In the genomic region with DNA sequence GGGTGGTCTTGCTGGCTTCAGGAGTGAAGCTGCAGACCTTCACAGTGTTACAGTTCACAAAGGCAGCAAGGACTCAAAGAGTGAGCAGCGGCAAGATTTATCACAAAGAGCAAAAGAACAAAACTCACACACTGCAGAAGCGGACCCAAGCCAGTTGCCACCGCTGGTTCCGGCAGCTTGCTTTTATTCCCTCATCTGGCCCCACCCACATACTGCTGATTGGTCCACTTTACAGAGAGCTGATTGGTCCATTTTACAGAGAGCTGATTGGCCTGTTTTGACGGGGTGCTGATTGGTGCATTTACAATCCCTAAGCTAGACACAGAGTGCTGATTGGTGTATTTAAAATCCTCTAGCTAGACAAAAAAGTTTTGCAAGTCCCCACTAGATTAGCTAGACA, we compare ENCODE assay signal across 18 cellular contexts. TPM values are rescaled to one million over a fixed set of nuclear protein-coding genes. Genes with fewer than 3 reads are reported as not detected.
A peak's percentile ranks its signal among the peaks of the same experiment; 100 is the strongest.
DNase-seq lines count a peak whose midpoint lies in the region; ATAC-seq, FAIRE-seq and TF ChIP-seq lines count a peak whose summit lies in the region.
"Had no signal": no experiment of that assay in that cellular context is flagged by ENCODE, and none has a peak within 500 bp of the region (broad histone marks: within the 10 kb centered on the region; RNA-seq: fewer than 3 reads in every experiment).

No MANE protein-coding gene starts in this region.

- H3K9me3 ChIP-seq in K562 (replicated peaks; ENCODE audit: control insufficient read depth, insufficient read depth, low read depth, low read length): no peaks in the 10 kb centered on the region
- H3K9me3 ChIP-seq in neural progenitor cell (ENCODE audit: low read depth): no peaks in the 10 kb centered on the region
- no peaks in the 10 kb centered on the region for H3K9me3 ChIP-seq in testis
- H3K9me3 ChIP-seq in mesenchymal stem cell (ENCODE audit: control insufficient read depth, low read length): no peaks in the 10 kb centered on the region

- no peak overlapping the region for H3K14ac ChIP-seq in mesenchymal stem cell (ENCODE audit: low read length in 2 of 2)

- peaks cover 7% of the 10 kb centered on the region for H3K36me3 Mint-ChIP-seq in neural progenitor cell
- H3K36me3 Mint-ChIP-seq: CD4-positive, alpha-beta memory T cell had no signal

- H3K27me3 Mint-ChIP-seq in neural progenitor cell (ENCODE audit: insufficient read depth, low read depth): peaks cover 9% of the 10 kb centered on the region

- no peak overlapping the region for H3K4ac ChIP-seq in mesenchymal stem cell (ENCODE audit: low read depth in 1 of 2, low read length in 2 of 2)

- ATAC-seq in K562: no peak
- ATAC-seq: HCT116 had no signal

- H3K27me3 ChIP-seq in K562 (ENCODE audit: control insufficient read depth in 2 of 2, insufficient read depth in 2 of 2, low read length in 2 of 2): no peaks in the 10 kb centered on the region; a peak in 1 of 5 replicates
- H3K27me3 ChIP-seq in neural progenitor cell: no peaks in the 10 kb centered on the region
- H3K27me3 ChIP-seq in testis: no peaks in the 10 kb centered on the region
- no peaks in the 10 kb centered on the region for H3K27me3 ChIP-seq in mesenchymal stem cell (ENCODE audit: control insufficient read depth in 1 of 2, insufficient read depth in 1 of 2, low read length in 2 of 2)

- H4K8ac ChIP-seq in mesenchymal stem cell (ENCODE audit: low read length): no peak overlapping the region

- H3K79me2 ChIP-seq in K562 (ENCODE audit: control insufficient read depth, insufficient read depth, low read length): no peaks in the 10 kb centered on the region
- H3K79me2 ChIP-seq in neural progenitor cell (ENCODE audit: low read depth): no peaks in the 10 kb centered on the region

- no TSS peak for BruUV-seq in K562 (replicated peaks; lab: Mats Ljungman, UMichigan)

- DNase-seq in K562 (ENCODE audit: extremely low read depth in 1 of 4, low spot score in 3 of 4) (no peak), neural progenitor cell (ENCODE audit: low spot score) (no peak), testis (peak; percentile 82), SKM-1 (lab: John Stamatoyannopoulos, UW; ENCODE audit: unreplicated experiment) (no peak), mesenchymal stem cell (no peak)
- DNase-seq in activated CD4-positive, alpha-beta T cell treated with anti-CD3 and anti-CD28 coated beads, Interleukin-2, amount 50 U/mL, for 48 hours: no peak
- DNase-seq: C1 segment of cervical spinal cord; Calu3; CD4-positive, alpha-beta memory T cell; COR-L47; DMS53; DMS79 treated with DMSO at 0.1 percent for 48 hours; GF-D8; GM23248; H9 had no signal

- H3K4me1 Mint-ChIP-seq in neural progenitor cell: peaks cover 36% of the 10 kb centered on the region

- no peak overlapping the region for H2BK5ac ChIP-seq in mesenchymal stem cell (ENCODE audit: low read depth, low read length, poor library complexity, severe bottlenecking)

- H3K4me1 ChIP-seq in K562 (replicated peaks in 1 of 2; ENCODE audit: control insufficient read depth in 2 of 2, insufficient read depth in 2 of 2, low read length in 2 of 2) (no peaks in the 10 kb centered on the region), neural progenitor cell (no peaks in the 10 kb centered on the region), testis (peaks cover 24% of the 10 kb centered on the region), mesenchymal stem cell (ENCODE audit: control insufficient read depth, insufficient read depth, low read depth, low read length) (no peaks in the 10 kb centered on the region)

- H2AK5ac ChIP-seq in mesenchymal stem cell (ENCODE audit: low read length, severe bottlenecking): no peak overlapping the region

- H3K23ac ChIP-seq in mesenchymal stem cell (ENCODE audit: low read length in 2 of 2): no peak overlapping the region

- H3K79me1 ChIP-seq in mesenchymal stem cell (replicated peaks; ENCODE audit: low read length, poor library complexity, severe bottlenecking): no peaks in the 10 kb centered on the region

- CTCF ChIA-PET in K562 (lab: Yijun Ruan, JAX; ENCODE audit: low intra/inter-chr PET ratio): no interaction called here

- H3K4me3 ChIP-seq in K562 (no peak overlapping the region), neural progenitor cell (no peak overlapping the region), testis (peak overlapping the region; percentile 40 to 55), mesenchymal stem cell (ENCODE audit: insufficient read depth in 1 of 2, low read depth in 1 of 2, low read length in 2 of 2) (no peak overlapping the region)
- H3K4me3 ChIP-seq: GM23248 had no signal

- H4K20me1 ChIP-seq in K562 (replicated peaks; ENCODE audit: control insufficient read depth, insufficient read depth, low read length) (no peaks in the 10 kb centered on the region), neural progenitor cell (ENCODE audit: low read depth) (no peaks in the 10 kb centered on the region)

- no peaks in the 10 kb centered on the region for H3K9me1 ChIP-seq in K562 (ENCODE audit: control insufficient read depth, insufficient read depth, low read length)

- TF ChIP-seq CTCF in K562 (IDR thresholded peaks at IDR 0.05 in 2 of 3, conservative IDR thresholded peaks at IDR 0.05 in 1 of 3; ENCODE audit: insufficient read depth in 2 of 3, low read depth in 1 of 3, low read length in 3 of 3) (no peak), neural progenitor cell (IDR thresholded peaks at IDR 0.05) (no peak), testis (IDR thresholded peaks at IDR 0.05) (no peak)

- intact Hi-C loops in K562 (cut with micrococcal nuclease) (no loop called here), testis (cut with DNase I; ENCODE audit: low total_unique reads) (no loop called here)

- TF ChIP-seq EP300 in K562 (IDR thresholded peaks at IDR 0.05; ENCODE audit: low read length): no peak

- no peak overlapping the region for H3K18ac ChIP-seq in mesenchymal stem cell (ENCODE audit: low read depth in 1 of 2, low read length in 2 of 2)

- no peak overlapping the region for H3K4me2 ChIP-seq in K562 (ENCODE audit: insufficient read depth, low read length)
- H3K4me2 ChIP-seq in neural progenitor cell: no peak overlapping the region
- H3K4me2 ChIP-seq in mesenchymal stem cell (ENCODE audit: low read length, poor library complexity, severe bottlenecking): no peak overlapping the region

- H3K9ac ChIP-seq in K562 (ENCODE audit: insufficient read depth in 1 of 2, low read depth in 2 of 2, low read length in 2 of 2) (no peak overlapping the region), neural progenitor cell (no peak overlapping the region), mesenchymal stem cell (ENCODE audit: low read length) (no peak overlapping the region)
- H3K9ac ChIP-seq: GM23248 had no signal

- H3K27ac ChIP-seq in K562 (ENCODE audit: extremely low read depth, low read depth, low read length): no peak overlapping the region
- no peak overlapping the region for H3K27ac ChIP-seq in neural progenitor cell
- H3K27ac ChIP-seq in testis: peak overlapping the region in 1 of 2 donors; percentile 74
- no peak overlapping the region for H3K27ac ChIP-seq in mesenchymal stem cell (ENCODE audit: low read length, poor library complexity, severe bottlenecking)
- H3K27ac ChIP-seq: GM23248 had no signal

- H2AFZ ChIP-seq in K562 (ENCODE audit: low read depth, low read length): no peak overlapping the region
- H2AFZ ChIP-seq in neural progenitor cell (replicated peaks): no peak overlapping the region
- no peak overlapping the region for H2AFZ ChIP-seq in mesenchymal stem cell (ENCODE audit: low read depth, low read length)
- H2AFZ ChIP-seq: GM23248 had no signal

- in situ Hi-C loops in K562 (cut with MboI): no loop called here

- TF ChIP-seq RAD21 in K562 (CRISPR knock-in tag; conservative IDR thresholded peaks at IDR 0.05 in 1 of 2, IDR thresholded peaks at IDR 0.05 in 1 of 2): no peak

- H2BK120ac ChIP-seq in mesenchymal stem cell (ENCODE audit: low read depth, low read length): no peak overlapping the region

- no peak overlapping the region for H4K91ac ChIP-seq in mesenchymal stem cell (ENCODE audit: low read length)

- no peak for FAIRE-seq in K562 (lab: Jason Lieb, UNC)
- FAIRE-seq: GM12891, GM18507 had no signal

- no peak overlapping the region for H2BK15ac ChIP-seq in mesenchymal stem cell (ENCODE audit: low read depth, poor library complexity, severe bottlenecking)

- no peaks in the 10 kb centered on the region for H3F3A ChIP-seq in neural progenitor cell (ENCODE audit: low read depth)

- peak overlapping the region; percentile 89 for H3K27ac Mint-ChIP-seq in neural progenitor cell
- H3K27ac Mint-ChIP-seq: CD4-positive, alpha-beta memory T cell had no signal

- POLR2A ChIA-PET in K562 (lab: Yijun Ruan, JAX): no interaction called here

- TF ChIP-seq POLR2A in K562 (conservative IDR thresholded peaks at IDR 0.05) (no peak), testis (IDR thresholded peaks at IDR 0.05) (no peak)

- no peak overlapping the region for H2BK12ac ChIP-seq in mesenchymal stem cell (ENCODE audit: low read length in 2 of 2)

- peaks cover 13% of the 10 kb centered on the region for H3K9me3 Mint-ChIP-seq in neural progenitor cell

- no peak overlapping the region for H3K4me3 Mint-ChIP-seq in neural progenitor cell
- H3K4me3 Mint-ChIP-seq: CD4-positive, alpha-beta memory T cell; H9 had no signal

- WGBS in K562 (ENCODE audit: insufficient coverage, low coverage, missing lambda C conversion rate): 4% methylated on average over 3 of the region's 5 CpGs
- WGBS in testis, 2 donors: 67 to 75% methylated on average over 5 of the region's 5 CpGs
- WGBS in mesenchymal stem cell: 98% methylated on average over 5 of the region's 5 CpGs

- H3K36me3 ChIP-seq in K562 (ENCODE audit: control insufficient read depth, insufficient read depth, low read length): no peaks in the 10 kb centered on the region
- H3K36me3 ChIP-seq in neural progenitor cell: no peaks in the 10 kb centered on the region
- no peaks in the 10 kb centered on the region for H3K36me3 ChIP-seq in testis (ENCODE audit: low read depth, missing control alignments)
- no peaks in the 10 kb centered on the region for H3K36me3 ChIP-seq in mesenchymal stem cell (ENCODE audit: control insufficient read depth in 1 of 2, insufficient read depth in 2 of 2, low read depth in 1 of 2, low read length in 2 of 2)

RNA-seq across cellular contexts. Expression of gene ZNF532, which starts 37.3 kb away (rescaled TPM):
- total RNA-seq in K562 (2011; cell fraction: chromatin; rRNA removed; ENCODE audit: low replicate concordance): not detected in 2 replicates
- total RNA-seq in K562 (2011; cell fraction: nucleolus; rRNA removed): not detected in 2 replicates
- total RNA-seq in K562 (2011; cell fraction: nucleoplasm; rRNA removed): not detected in 2 replicates
- total RNA-seq in K562 (2014; rRNA removed) (not detected in 2 replicates), K562 (2014; rRNA removed; fragmentation: Illumina TruSeq; extraction: Trizol) (not detected in 2 replicates), K562 (2015; rRNA removed; fragmentation: Illumina TruSeq; extraction: Trizol) (not detected in 2 replicates), K562 (2021) (0.42 and 0.47 TPM in 2 replicates), neural progenitor cell (ENCODE audit: low replicate concordance) (121 and 137 TPM in 2 replicates), testis (100 to 1,000 TPM; 122 to 131 TPM)
- polyA plus RNA-seq in K562 (2011; rRNA removed) (not detected in 2 replicates), K562 (2014; fragmentation: Illumina TruSeq; extraction: Trizol) (not detected in 2 replicates), K562 (2014; fragmentation: Nextera tagmentation; extraction: Ambion mirVana) (not detected), K562 (2014; rRNA removed) (not detected in 2 replicates), testis (ENCODE audit: insufficient read depth, low read depth, low replicate concordance) (64.0 TPM)
- polyA plus RNA-seq in K562 (2011; cell fraction: cytosol; rRNA removed): not detected in 2 replicates
- 0.18 TPM in 1 of 2 replicates, not detected in the other for polyA plus RNA-seq in K562 (2011; cell fraction: nucleus; rRNA removed)
- polyA plus RNA-seq in K562 (2012): not detected in 2 replicates
- polyA minus RNA-seq in K562 (2011; rRNA and poly(A)+ RNA removed): 0.03 TPM in 1 of 2 replicates, not detected in the other
- 0.38 TPM in 1 of 2 replicates, not detected in the other for polyA minus RNA-seq in K562 (2011; cell fraction: cytosol; rRNA and poly(A)+ RNA removed)
- not detected in 2 replicates for polyA minus RNA-seq in K562 (2011; cell fraction: nucleus; rRNA and poly(A)+ RNA removed)
- polyA plus RNA-seq in mesenchymal stem cell (2013, experiment 1 of 2): 65.7 TPM
- polyA plus RNA-seq in mesenchymal stem cell (2013, experiment 2 of 2): 65.9 TPM

Comparison
In these comparisons a context has a peak if more than half of its experiments do, and no peak if none do; other contexts are left out.
1. H3K4me3 ChIP-seq: peak in testis (2 of 2); none in K562 (single experiment), neural progenitor cell (single experiment) and mesenchymal stem cell (0 of 2).
2. RNA of gene ZNF532, which starts 37.3 kb away (total RNA-seq): 121 to 137 TPM in neural progenitor cell and 122 to 131 TPM in testis; 0.42 to 0.47 TPM in K562; every median in the first group is over 10 times any median in the second.